ENCODE assay signal across 1 cellular context in genomic region chr4:165294907-165295306, GRCh38.
TF ChIP-seq lines count a peak whose summit lies in the region.

No MANE protein-coding gene starts in this region.

TF ChIP-seq in GM12878, 131 proteins besides CTCF, POLR2A, EP300 and RAD21 (continued from another document):
- TF ChIP-seq RELB (IDR thresholded peaks at IDR 0.05; ENCODE audit: low read depth) (0 out of 2 replicates have a peak, but pooled peaks have one; percentile 41), ETV6 (conservative IDR thresholded peaks at IDR 0.05 in 1 of 2, IDR thresholded peaks at IDR 0.05 in 1 of 2; ENCODE audit: borderline replicate concordance in 1 of 2, low read depth in 1 of 2) (peak in 1 of 2 experiments; percentile 32; a peak in 1 of 4 replicates), HDGF (IDR thresholded peaks at IDR 0.05) (peak; percentile 63; the same call in 1 of the 2 replicates), CBX3 (IDR thresholded peaks at IDR 0.05; ENCODE audit: borderline replicate concordance, low read depth) (no peak), ATF2 (IDR thresholded peaks at IDR 0.05; ENCODE audit: low read length) (0 out of 2 replicates have a peak, but pooled peaks have one; percentile 14), CBX5 (IDR thresholded peaks at IDR 0.05; ENCODE audit: low read depth) (0 out of 2 replicates have a peak, but pooled peaks have one; percentile 60), PKNOX1 (IDR thresholded peaks at IDR 0.05) (peak; percentile 80)
